In genomic region chr2:171921970-171922229, GRCh38 we compare ENCODE assay signal across 8 cellular contexts. TPM values are rescaled to one million over a fixed set of nuclear protein-coding genes. Genes with fewer than 3 reads are reported as not detected.
DNase-seq lines count a peak whose midpoint lies in the region; ATAC-seq and TF ChIP-seq lines count a peak whose summit lies in the region.

No MANE protein-coding gene starts in this region.

- no peaks in the 10 kb centered on the region for H3K9me3 Mint-ChIP-seq in T-helper 1 cell treated with Interleukin-12 subunit alpha and Interleukin-12 subunit beta and Interleukin-4 antibody, amounts not matched to agents 30 μg/mL and 1 μg/mL, for 36 hours
- H3K9me3 Mint-ChIP-seq in activated CD8-positive, alpha-beta T cell treated with anti-CD3 and anti-CD28 coated beads for 36 hours = no peaks in the 10 kb centered on the region

- H3K4me3 ChIP-seq in iPS-18c (ENCODE audit: insufficient read depth, low read depth, low read length) = peak overlapping the region; percentile 99; the same call in 1 of the 2 replicates
- peak overlapping the region; percentile 86 for H3K4me3 ChIP-seq in suprapubic skin

- 9% methylated on average over 5 of the region's 5 CpGs for WGBS in suprapubic skin

- no peaks in the 10 kb centered on the region for H3K27me3 Mint-ChIP-seq in T-helper 1 cell treated with Interleukin-12 subunit alpha and Interleukin-12 subunit beta and Interleukin-4 antibody, amounts not matched to agents 30 μg/mL and 1 μg/mL, for 36 hours (ENCODE audit: low read depth)
- H3K27me3 Mint-ChIP-seq in activated CD8-positive, alpha-beta T cell treated with anti-CD3 and anti-CD28 coated beads for 36 hours = no peaks in the 10 kb centered on the region

- H3K4me1 ChIP-seq in suprapubic skin = peaks cover 27% of the 10 kb centered on the region
- H3K4me1 ChIP-seq in foreskin keratinocyte = peaks cover 4% of the 10 kb centered on the region

- peak; percentile 19 for ATAC-seq in activated CD8-positive, alpha-beta T cell treated with anti-CD3 and anti-CD28 coated beads for 36 hours
- ATAC-seq in foreskin keratinocyte = no peak

- H3K4me1 Mint-ChIP-seq in T-helper 1 cell treated with Interleukin-12 subunit alpha and Interleukin-12 subunit beta and Interleukin-4 antibody, amounts not matched to agents 30 μg/mL and 1 μg/mL, for 36 hours (ENCODE audit: low read depth) = peaks cover 29% of the 10 kb centered on the region
- peaks cover 30% of the 10 kb centered on the region for H3K4me1 Mint-ChIP-seq in activated CD8-positive, alpha-beta T cell treated with anti-CD3 and anti-CD28 coated beads for 36 hours (ENCODE audit: low read depth)

- H3K36me3 ChIP-seq in suprapubic skin = peaks cover 4% of the 10 kb centered on the region

- peak overlapping the region; percentile 97 for H3K27ac Mint-ChIP-seq in T-helper 1 cell treated with Interleukin-12 subunit alpha and Interleukin-12 subunit beta and Interleukin-4 antibody, amounts not matched to agents 30 μg/mL and 1 μg/mL, for 36 hours
- peak overlapping the region; percentile 95 for H3K27ac Mint-ChIP-seq in activated CD8-positive, alpha-beta T cell treated with anti-CD3 and anti-CD28 coated beads for 36 hours

- peaks cover 12% of the 10 kb centered on the region for H3K36me3 Mint-ChIP-seq in T-helper 1 cell treated with Interleukin-12 subunit alpha and Interleukin-12 subunit beta and Interleukin-4 antibody, amounts not matched to agents 30 μg/mL and 1 μg/mL, for 36 hours (ENCODE audit: low read depth)
- H3K36me3 Mint-ChIP-seq in activated CD8-positive, alpha-beta T cell treated with anti-CD3 and anti-CD28 coated beads for 36 hours (ENCODE audit: low read depth) = peaks cover 21% of the 10 kb centered on the region

- DNase-seq in T-helper 1 cell (no peak), suprapubic skin (ENCODE audit: low spot score in 2 of 2) (no peak), NCI-H69 (lab: John Stamatoyannopoulos, UW) (no peak), foreskin keratinocyte (no peak)
- DNase-seq in activated CD8-positive, alpha-beta T cell treated with anti-CD3 and anti-CD28 coated beads for 36 hours = no peak
- DNase-seq in activated CD8-positive, alpha-beta memory T cell treated with anti-CD3 and anti-CD28 coated beads for 24 hours = no peak

- H3K9me3 ChIP-seq in iPS-18c (ENCODE audit: control insufficient read depth, insufficient read depth, low read length) (peaks cover 2% of the 10 kb centered on the region), suprapubic skin (no peaks in the 10 kb centered on the region)

- POLR2A ChIA-PET in activated CD8-positive, alpha-beta T cell treated with anti-CD3 and anti-CD28 coated beads for 36 hours (lab: Charles Lee) = interaction anchor here (0.8 to 2.2 kb wide), 8 partner anchors 9 to 85 kb away, joined by 3 to 11 read pairs (median 4); partner anchors contain the start of genes METAP1D and SLC25A12

- no peak for TF ChIP-seq CTCF in activated CD8-positive, alpha-beta T cell treated with anti-CD3 and anti-CD28 coated beads for 36 hours (IDR thresholded peaks at IDR 0.05)
- TF ChIP-seq CTCF in suprapubic skin (IDR thresholded peaks at IDR 0.05) (no peak), foreskin keratinocyte (conservative IDR thresholded peaks at IDR 0.05) (no peak)

- H3K27me3 ChIP-seq in suprapubic skin (no peaks in the 10 kb centered on the region), foreskin keratinocyte (no peaks in the 10 kb centered on the region)

- peak overlapping the region; percentile 96 for H3K27ac ChIP-seq in suprapubic skin
- H3K27ac ChIP-seq in foreskin keratinocyte = no peak overlapping the region

- H3K4me3 Mint-ChIP-seq in T-helper 1 cell treated with Interleukin-12 subunit alpha and Interleukin-12 subunit beta and Interleukin-4 antibody, amounts not matched to agents 30 μg/mL and 1 μg/mL, for 36 hours = peak overlapping the region; percentile 98
- peak overlapping the region; percentile 91 for H3K4me3 Mint-ChIP-seq in activated CD8-positive, alpha-beta T cell treated with anti-CD3 and anti-CD28 coated beads for 36 hours

- TF ChIP-seq EP300 in suprapubic skin (IDR thresholded peaks at IDR 0.05) = no peak

- TF ChIP-seq POLR2A in suprapubic skin (IDR thresholded peaks at IDR 0.05) = no peak

- intact Hi-C loops in activated CD8-positive, alpha-beta T cell treated with anti-CD3 and anti-CD28 coated beads for 36 hours (cut with micrococcal nuclease) = loop anchor here (10.0 kb wide), 1 partner anchor 183 kb away; the partner anchor contains the start of gene DLX2

- CTCF ChIA-PET in activated CD8-positive, alpha-beta T cell treated with anti-CD3 and anti-CD28 coated beads for 36 hours (lab: Charles Lee) = interaction anchor here (0.7 to 1.5 kb wide), 4 partner anchors 12 to 180 kb away, joined by 3 to 7 read pairs (median 3); no protein-coding TSS in a partner anchor

RNA-seq across cellular contexts. Expression of gene HAT1, which starts 0.4 kb away (rescaled TPM):
- 10 to 100 TPM; 75.2 to 79.4 TPM for total RNA-seq in activated CD8-positive, alpha-beta T cell treated with anti-CD3 and anti-CD28 coated beads for 36 hours
- total RNA-seq in suprapubic skin (10 to 100 TPM; 22.0 to 24.6 (median 23.7) TPM), foreskin keratinocyte (78.2 and 91.7 TPM in 2 replicates)
- polyA plus RNA-seq in foreskin keratinocyte = 56.5 and 72.8 TPM in 2 replicates

RNA-seq across cellular contexts. Expression of gene SLC25A12, which starts 27.9 kb away (rescaled TPM):
- 10 to 100 TPM; 16.2 to 18.3 TPM for total RNA-seq in activated CD8-positive, alpha-beta T cell treated with anti-CD3 and anti-CD28 coated beads for 36 hours
- total RNA-seq in suprapubic skin (10 to 100 TPM; 18.5 to 37.4 (median 24.9) TPM), foreskin keratinocyte (15.4 and 17.4 TPM in 2 replicates)
- polyA plus RNA-seq in foreskin keratinocyte = 7.6 and 9.7 TPM in 2 replicates
